Comparison of ENCODE assay signal across 8 cellular contexts in the genomic region with DNA sequence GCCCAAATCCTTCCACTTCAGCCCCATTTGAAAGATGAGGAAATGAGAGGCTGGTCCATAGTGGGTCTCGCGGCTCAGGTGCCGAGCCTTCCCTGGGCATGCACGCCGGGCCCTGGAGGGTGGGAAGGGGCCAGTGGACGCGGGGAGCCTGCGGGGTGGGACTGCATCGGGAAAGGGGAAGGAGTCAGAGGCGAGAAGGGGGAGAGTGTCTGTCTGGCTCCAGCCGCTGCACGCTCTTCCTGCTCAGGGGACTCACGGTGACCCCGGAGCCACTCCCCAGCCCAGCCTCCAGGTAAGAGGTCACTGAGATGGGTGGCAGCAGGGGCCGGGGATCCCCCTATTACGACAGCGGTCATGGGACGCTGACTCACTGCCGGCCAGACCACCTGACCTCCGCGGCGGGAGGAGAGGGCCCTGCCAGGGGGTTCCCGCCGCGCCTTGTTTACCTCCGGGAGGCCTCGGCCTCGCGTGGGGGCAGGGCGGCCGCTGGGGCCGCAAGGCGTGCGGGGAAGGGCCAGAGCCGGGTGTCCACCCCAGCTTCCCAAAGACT. TPM values are rescaled to one million over a fixed set of nuclear protein-coding genes. Genes with fewer than 3 reads are reported as not detected.
A peak's percentile ranks its signal among the peaks of the same experiment; 100 is the strongest.
DNase-seq lines count a peak whose midpoint lies in the region; ATAC-seq and TF ChIP-seq lines count a peak whose summit lies in the region.

No MANE protein-coding gene starts in this region.

- peak; percentile 51 for ATAC-seq in HG03139 (IDR thresholded peaks at IDR 0.05; ENCODE audit: unreplicated experiment)

- TF ChIP-seq CTCF in epithelial cell of proximal tubule (conservative IDR thresholded peaks at IDR 0.05; ENCODE audit: low read depth, low read length) = no peak

- peak; percentile 71 for TF ChIP-seq POLR2A in GM18951 (IDR thresholded peaks at IDR 0.05; ENCODE audit: extremely low read depth, insufficient read depth, insufficient read length)

- DNase-seq in Ammon's horn (ENCODE audit: low spot score) = peak; percentile 93
- no peak for DNase-seq in NT2/D1 (ENCODE audit: low read depth, low spot score)
- DNase-seq in activated T-cell treated with anti-CD3 and anti-CD28 coated beads, Interleukin-2, amount 50 U/mL, for 1 hour = peak; percentile 81
- peak; percentile 74 for DNase-seq in epithelial cell of proximal tubule (ENCODE audit: low read depth)
- peak; percentile 89 for DNase-seq in stimulated activated CD8-positive, alpha-beta memory T cell treated with anti-CD3 and anti-CD28 coated beads, Interleukin-4, amount 100 ng/mL, for 48 hours

- H3K9me3 ChIP-seq in NT2/D1 (ENCODE audit: insufficient read depth, low read length) = no peaks in the 10 kb centered on the region
- no peaks in the 10 kb centered on the region for H3K9me3 ChIP-seq in mucosa of stomach (ENCODE audit: control insufficient read depth, low read length)

- H3K36me3 ChIP-seq in NT2/D1 (ENCODE audit: insufficient read depth, insufficient read length, low read length) (peaks cover 33% of the 10 kb centered on the region), mucosa of stomach (ENCODE audit: control insufficient read depth, insufficient read depth, low read length) (peaks cover 5% of the 10 kb centered on the region)

- H3K4me3 ChIP-seq in NT2/D1 (ENCODE audit: insufficient read length, low read depth) (peak overlapping the region; percentile 34), epithelial cell of proximal tubule (ENCODE audit: low read depth, low read length) (peak overlapping the region; percentile 28), mucosa of stomach (ENCODE audit: low read length) (peak overlapping the region; percentile 63)

- H3K4me1 ChIP-seq in NT2/D1 (ENCODE audit: insufficient read depth, insufficient read length) (peaks cover 20% of the 10 kb centered on the region), mucosa of stomach (ENCODE audit: control insufficient read depth, insufficient read depth, low read length) (peaks cover 50% of the 10 kb centered on the region)

- in situ Hi-C loops in GM18951 (cut with MboI; ENCODE audit: low sequenced_read_pairs, unreplicated experiment) = no loop called here

- H3K27me3 ChIP-seq in NT2/D1 (ENCODE audit: insufficient read depth, insufficient read length) (no peaks in the 10 kb centered on the region), mucosa of stomach (ENCODE audit: control insufficient read depth, insufficient read depth, low read length) (no peaks in the 10 kb centered on the region)

- H3K9ac ChIP-seq in NT2/D1 (ENCODE audit: insufficient read length, low read depth) = peak overlapping the region; percentile 72
- peak overlapping the region; percentile 97 for H3K9ac ChIP-seq in mucosa of stomach (ENCODE audit: low read length)

RNA-seq across cellular contexts. Expression of gene SQSTM1, which starts 1.9 kb away (rescaled TPM):
- 233 and 275 TPM in 2 replicates for total RNA-seq in epithelial cell of proximal tubule

RNA-seq across cellular contexts. Expression of gene MGAT4B, which starts 12.2 kb away (rescaled TPM):
- 232 and 278 TPM in 2 replicates for total RNA-seq in epithelial cell of proximal tubule

RNA-seq across cellular contexts. Expression of gene LTC4S, which starts 25.0 kb away (rescaled TPM):
- total RNA-seq in epithelial cell of proximal tubule = 0.94 and 9.1 TPM in 2 replicates

RNA-seq across cellular contexts. Expression of gene MRNIP, which starts 39.8 kb away (rescaled TPM):
- total RNA-seq in epithelial cell of proximal tubule = 8.9 and 22.1 TPM in 2 replicates
